ENCODE assay signal across 29 cellular contexts in genomic region chr3:157844770-157845522, GRCh38.
DNase-seq lines count a peak whose midpoint lies in the region; ATAC-seq, FAIRE-seq and TF ChIP-seq lines count a peak whose summit lies in the region.
"Had no signal": no experiment of that assay in that cellular context is flagged by ENCODE, and none has a peak within 500 bp of the region (broad histone marks: within the 10 kb centered on the region; RNA-seq: fewer than 3 reads in every experiment).

No MANE protein-coding gene starts in this region.

- TF ChIP-seq EP300 in K562 (IDR thresholded peaks at IDR 0.05; ENCODE audit: low read length) = no peak

- TF ChIP-seq CTCF in K562 (IDR thresholded peaks at IDR 0.05 in 2 of 3, conservative IDR thresholded peaks at IDR 0.05 in 1 of 3; ENCODE audit: insufficient read depth in 2 of 3, low read depth in 1 of 3, low read length in 3 of 3) (no peak), foreskin fibroblast (IDR thresholded peaks at IDR 0.05; ENCODE audit: low read depth, low read length) (no peak), esophagus squamous epithelium (IDR thresholded peaks at IDR 0.05) (no peak)
- no peak for TF ChIP-seq CTCF in activated CD8-positive, alpha-beta T cell treated with anti-CD3 and anti-CD28 coated beads for 36 hours (IDR thresholded peaks at IDR 0.05)

- intact Hi-C loops in K562 (cut with micrococcal nuclease) = no loop called here
- intact Hi-C loops in activated CD8-positive, alpha-beta T cell treated with anti-CD3 and anti-CD28 coated beads for 36 hours (cut with micrococcal nuclease) = no loop called here
- intact Hi-C loops in esophagus squamous epithelium (cut with DNase I) = no loop called here

- H3K27me3 ChIP-seq in K562 (ENCODE audit: control insufficient read depth in 2 of 2, insufficient read depth in 2 of 2, low read length in 2 of 2) (no peaks in the 10 kb centered on the region), esophagus squamous epithelium (no peaks in the 10 kb centered on the region)
- H3K27me3 ChIP-seq: BLaER1, transverse colon had no signal

- no peak overlapping the region for H2AFZ ChIP-seq in K562 (ENCODE audit: low read depth, low read length)

- H3K36me3 ChIP-seq in K562 (ENCODE audit: control insufficient read depth, insufficient read depth, low read length) = no peaks in the 10 kb centered on the region
- H3K36me3 ChIP-seq in esophagus squamous epithelium = no peaks in the 10 kb centered on the region
- H3K36me3 ChIP-seq: BLaER1, transverse colon had no signal

- no peak overlapping the region for H3K27ac Mint-ChIP-seq in activated CD8-positive, alpha-beta T cell treated with anti-CD3 and anti-CD28 coated beads for 36 hours
- H3K27ac Mint-ChIP-seq: activated CD4-positive, alpha-beta memory T cell treated with anti-CD3 and anti-CD28 coated beads, Interleukin-2, amount 10 ng/mL, durations not matched to agents 7 days and 5 days; activated T-helper 2 cell treated with anti-CD3 and anti-CD28 coated beads, Interferon-gamma antibody, Interleukin-2, Interleukin-4, amounts not matched to agents 10 μg/mL and 5 μg/mL and 100 μg/mL, durations not matched to agents 14 hours and 24 hours and 36 hours; naive thymus-derived CD4-positive, alpha-beta T cell had no signal

- CTCF ChIA-PET in K562 (lab: Yijun Ruan, JAX; ENCODE audit: low intra/inter-chr PET ratio) = no interaction called here
- CTCF ChIA-PET in activated CD8-positive, alpha-beta T cell treated with anti-CD3 and anti-CD28 coated beads for 36 hours (lab: Charles Lee) = no interaction called here

- no peaks in the 10 kb centered on the region for H3K9me1 ChIP-seq in K562 (ENCODE audit: control insufficient read depth, insufficient read depth, low read length)

- POLR2A ChIA-PET in K562 (lab: Yijun Ruan, JAX) = no interaction called here
- POLR2A ChIA-PET in activated CD8-positive, alpha-beta T cell treated with anti-CD3 and anti-CD28 coated beads for 36 hours (lab: Charles Lee) = interaction anchor here (0.6 kb wide), 1 partner anchor 221 kb away, joined by 3 read pairs; no protein-coding TSS in a partner anchor

- H4K20me1 ChIP-seq in K562 (replicated peaks; ENCODE audit: control insufficient read depth, insufficient read depth, low read length) = no peaks in the 10 kb centered on the region
- H4K20me1 ChIP-seq: BLaER1 had no signal

- 0% methylated on average over 4 of the region's 4 CpGs for WGBS in K562 (ENCODE audit: insufficient coverage, low coverage, missing lambda C conversion rate)
- WGBS in esophagus squamous epithelium, 2 donors = 34 to 38% methylated on average over 4 of the region's 4 CpGs

- DNase-seq in EH (ENCODE audit: low read depth) (peak; percentile 51), HT1080 (ENCODE audit: low read depth) (peak; percentile 18), K562 (ENCODE audit: extremely low read depth in 1 of 4, low spot score in 3 of 4) (no peak), foreskin fibroblast (peak; percentile 19 to 67), esophagus squamous epithelium (lab: John Stamatoyannopoulos, UW) (no peak)
- DNase-seq in activated CD8-positive, alpha-beta T cell treated with anti-CD3 and anti-CD28 coated beads for 36 hours = no peak
- DNase-seq: activated CD4-positive, alpha-beta memory T cell treated with anti-CD3 and anti-CD28 coated beads, Interleukin-2, amount 10 ng/mL, durations not matched to agents 7 days and 5 days; activated naive CD4-positive, alpha-beta T cell treated with anti-CD3 and anti-CD28 coated beads, Interleukin-2, amount 50 U/mL, for 16 hours; DMS 273 treated with DMSO at 0.1 percent for 48 hours; effector CD4-positive, alpha-beta T cell; H7; hippocampal formation; Karpas-422; MV-4-11; naive thymus-derived CD4-positive, alpha-beta T cell; NCI-H1436; NCI-H2081 treated with DMSO at 0.1 percent for 48 hours; NCI-H2227 treated with DMSO at 0.1 percent for 48 hours; SHP77 treated with DMSO at 0.1 percent for 48 hours; stimulated activated CD4-positive, alpha-beta T cell treated with anti-CD3 and anti-CD28 coated beads, Interleukin-4, amount 100 ng/mL, for 4 hours; SW 1271; transverse colon had no signal

- no peaks in the 10 kb centered on the region for H3K9me3 ChIP-seq in K562 (replicated peaks; ENCODE audit: control insufficient read depth, insufficient read depth, low read depth, low read length)
- no peaks in the 10 kb centered on the region for H3K9me3 ChIP-seq in esophagus squamous epithelium
- H3K9me3 ChIP-seq: BLaER1, transverse colon had no signal

- H3K4me3 ChIP-seq in K562 = no peak overlapping the region
- no peak overlapping the region for H3K4me3 ChIP-seq in foreskin fibroblast (ENCODE audit: low read depth in 1 of 2, low read length in 2 of 2)
- H3K4me3 ChIP-seq in esophagus squamous epithelium = no peak overlapping the region
- H3K4me3 ChIP-seq: BLaER1, lung, transverse colon had no signal

- FAIRE-seq in K562 (lab: Jason Lieb, UNC) = no peak
- FAIRE-seq: colon had no signal

- in situ Hi-C loops in K562 (cut with MboI) = no loop called here

- H3K79me2 ChIP-seq in K562 (ENCODE audit: control insufficient read depth, insufficient read depth, low read length) = no peaks in the 10 kb centered on the region

- H3K4me1 ChIP-seq in K562 (replicated peaks in 1 of 2; ENCODE audit: control insufficient read depth in 2 of 2, insufficient read depth in 2 of 2, low read length in 2 of 2) = no peaks in the 10 kb centered on the region
- H3K4me1 ChIP-seq in esophagus squamous epithelium = no peaks in the 10 kb centered on the region
- H3K4me1 ChIP-seq: BLaER1, transverse colon had no signal

- no peak for TF ChIP-seq POLR2A in K562 (conservative IDR thresholded peaks at IDR 0.05)
- no peak for TF ChIP-seq POLR2A in esophagus squamous epithelium (IDR thresholded peaks at IDR 0.05)

- H3K27ac ChIP-seq in K562 (ENCODE audit: extremely low read depth, low read depth, low read length) = no peak overlapping the region
- H3K27ac ChIP-seq in esophagus squamous epithelium = no peak overlapping the region
- H3K27ac ChIP-seq: BLaER1, transverse colon had no signal

- H3K4me2 ChIP-seq in K562 (ENCODE audit: insufficient read depth, low read length) = no peak overlapping the region
- H3K4me2 ChIP-seq: BLaER1 had no signal

- no peaks in the 10 kb centered on the region for H3K27me3 Mint-ChIP-seq in activated CD8-positive, alpha-beta T cell treated with anti-CD3 and anti-CD28 coated beads for 36 hours
- H3K27me3 Mint-ChIP-seq: activated CD4-positive, alpha-beta memory T cell treated with anti-CD3 and anti-CD28 coated beads, Interleukin-2, amount 10 ng/mL, durations not matched to agents 7 days and 5 days; naive thymus-derived CD4-positive, alpha-beta T cell had no signal

- no TSS peak for BruUV-seq in K562 (replicated peaks; lab: Mats Ljungman, UMichigan)

- no peak for ATAC-seq in K562
- ATAC-seq in GM21723 (IDR thresholded peaks at IDR 0.05; ENCODE audit: unreplicated experiment) = no peak
- no peak for ATAC-seq in activated CD8-positive, alpha-beta T cell treated with anti-CD3 and anti-CD28 coated beads for 36 hours
- no peak for ATAC-seq in HG03521 (IDR thresholded peaks at IDR 0.05; ENCODE audit: unreplicated experiment)
- ATAC-seq: naive thymus-derived CD4-positive, alpha-beta T cell; Panc1 had no signal

- H3K4me1 Mint-ChIP-seq in activated CD8-positive, alpha-beta T cell treated with anti-CD3 and anti-CD28 coated beads for 36 hours (ENCODE audit: low read depth) = no peaks in the 10 kb centered on the region
- H3K4me1 Mint-ChIP-seq: activated CD4-positive, alpha-beta memory T cell treated with anti-CD3 and anti-CD28 coated beads, Interleukin-2, amount 10 ng/mL, durations not matched to agents 7 days and 5 days; naive thymus-derived CD4-positive, alpha-beta T cell had no signal

- H3K4me3 Mint-ChIP-seq in activated CD8-positive, alpha-beta T cell treated with anti-CD3 and anti-CD28 coated beads for 36 hours = no peak overlapping the region
- H3K4me3 Mint-ChIP-seq: activated CD4-positive, alpha-beta memory T cell treated with anti-CD3 and anti-CD28 coated beads, Interleukin-2, amount 10 ng/mL, durations not matched to agents 7 days and 5 days; naive thymus-derived CD4-positive, alpha-beta T cell had no signal

- H3K36me3 Mint-ChIP-seq in activated CD8-positive, alpha-beta T cell treated with anti-CD3 and anti-CD28 coated beads for 36 hours (ENCODE audit: low read depth) = no peaks in the 10 kb centered on the region
- H3K36me3 Mint-ChIP-seq: naive thymus-derived CD4-positive, alpha-beta T cell had no signal

- no peaks in the 10 kb centered on the region for H3K9me3 Mint-ChIP-seq in activated CD8-positive, alpha-beta T cell treated with anti-CD3 and anti-CD28 coated beads for 36 hours
- H3K9me3 Mint-ChIP-seq: activated CD4-positive, alpha-beta memory T cell treated with anti-CD3 and anti-CD28 coated beads, Interleukin-2, amount 10 ng/mL, durations not matched to agents 7 days and 5 days; activated T-helper 2 cell treated with anti-CD3 and anti-CD28 coated beads, Interferon-gamma antibody, Interleukin-2, Interleukin-4, amounts not matched to agents 10 μg/mL and 5 μg/mL and 100 μg/mL, durations not matched to agents 14 hours and 24 hours and 36 hours had no signal

- TF ChIP-seq RAD21 in K562 (CRISPR knock-in tag; conservative IDR thresholded peaks at IDR 0.05 in 1 of 2, IDR thresholded peaks at IDR 0.05 in 1 of 2) = no peak

- no peak overlapping the region for H3K9ac ChIP-seq in K562 (ENCODE audit: insufficient read depth in 1 of 2, low read depth in 2 of 2, low read length in 2 of 2)
- H3K9ac ChIP-seq: BLaER1 had no signal

TF ChIP-seq in K562, 482 proteins besides CTCF, POLR2A, EP300 and RAD21:
- TF ChIP-seq MEIS2 (IDR thresholded peaks at IDR 0.05; ENCODE audit: partially characterized antibody) = peak; percentile 24
- TF ChIP-seq STAG1 (CRISPR knock-in tag; IDR thresholded peaks at IDR 0.05; ENCODE audit: borderline replicate concordance) = no peak
- peak; percentile 34; the same call in 1 of the 2 replicates for TF ChIP-seq CEBPB (tag; IDR thresholded peaks at IDR 0.05)

Comparison
In these comparisons a context has a peak if more than half of its experiments do, and no peak if none do; other contexts are left out.
1. DNase-seq: peak in EH (single experiment), HT1080 (single experiment) and foreskin fibroblast (2 of 2); none in K562 (0 of 4), activated CD8-positive, alpha-beta T cell treated with anti-CD3 and anti-CD28 coated beads for 36 hours (single experiment) and esophagus squamous epithelium (single experiment).